Comparison of ENCODE assay signal across 1 cellular context in the genomic region with DNA sequence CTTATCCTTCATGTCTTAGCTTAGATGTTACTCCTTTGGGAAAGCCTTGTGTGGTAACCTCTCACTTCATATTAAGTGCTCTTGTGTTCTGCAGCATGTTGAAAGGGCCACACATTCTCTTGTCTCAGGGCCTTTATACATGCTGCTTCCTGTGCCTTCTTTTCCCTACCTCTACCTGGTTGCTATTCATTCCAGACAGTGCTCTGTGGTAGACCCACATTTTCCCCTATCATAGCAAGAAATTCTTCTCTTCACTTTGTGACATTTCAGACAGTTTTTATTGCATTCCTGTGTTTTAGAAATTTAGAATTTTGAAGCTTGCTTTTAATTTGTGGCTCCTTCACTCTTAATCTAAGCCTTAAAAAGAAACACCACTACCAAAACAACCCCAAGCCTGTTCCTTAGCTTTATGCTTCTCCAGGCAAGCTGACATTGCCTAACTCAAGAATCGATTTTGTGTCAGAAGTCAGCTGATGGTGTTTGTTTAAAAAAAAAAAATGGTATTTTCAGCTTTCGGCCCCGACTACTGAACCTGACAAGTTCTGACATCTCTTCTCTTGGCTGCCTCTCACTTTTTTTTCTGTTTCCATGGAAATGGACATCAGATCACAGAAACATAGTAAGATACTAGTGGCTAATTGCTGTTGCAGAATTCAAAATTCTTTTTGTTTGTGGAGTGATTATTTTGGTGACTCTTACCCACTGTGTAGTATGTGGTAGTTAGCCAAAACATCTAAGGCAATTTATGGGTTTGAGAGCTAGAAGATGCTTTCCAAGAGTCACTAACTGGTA.
A peak's percentile ranks its signal among the peaks of the same experiment; 100 is the strongest.
TF ChIP-seq lines count a peak whose summit lies in the region.

No MANE protein-coding gene starts in this region.

TF ChIP-seq in HepG2, 621 proteins besides CTCF, POLR2A, EP300 and RAD21 (continued from another document and continues in another):
- TF ChIP-seq, protein P1, sequence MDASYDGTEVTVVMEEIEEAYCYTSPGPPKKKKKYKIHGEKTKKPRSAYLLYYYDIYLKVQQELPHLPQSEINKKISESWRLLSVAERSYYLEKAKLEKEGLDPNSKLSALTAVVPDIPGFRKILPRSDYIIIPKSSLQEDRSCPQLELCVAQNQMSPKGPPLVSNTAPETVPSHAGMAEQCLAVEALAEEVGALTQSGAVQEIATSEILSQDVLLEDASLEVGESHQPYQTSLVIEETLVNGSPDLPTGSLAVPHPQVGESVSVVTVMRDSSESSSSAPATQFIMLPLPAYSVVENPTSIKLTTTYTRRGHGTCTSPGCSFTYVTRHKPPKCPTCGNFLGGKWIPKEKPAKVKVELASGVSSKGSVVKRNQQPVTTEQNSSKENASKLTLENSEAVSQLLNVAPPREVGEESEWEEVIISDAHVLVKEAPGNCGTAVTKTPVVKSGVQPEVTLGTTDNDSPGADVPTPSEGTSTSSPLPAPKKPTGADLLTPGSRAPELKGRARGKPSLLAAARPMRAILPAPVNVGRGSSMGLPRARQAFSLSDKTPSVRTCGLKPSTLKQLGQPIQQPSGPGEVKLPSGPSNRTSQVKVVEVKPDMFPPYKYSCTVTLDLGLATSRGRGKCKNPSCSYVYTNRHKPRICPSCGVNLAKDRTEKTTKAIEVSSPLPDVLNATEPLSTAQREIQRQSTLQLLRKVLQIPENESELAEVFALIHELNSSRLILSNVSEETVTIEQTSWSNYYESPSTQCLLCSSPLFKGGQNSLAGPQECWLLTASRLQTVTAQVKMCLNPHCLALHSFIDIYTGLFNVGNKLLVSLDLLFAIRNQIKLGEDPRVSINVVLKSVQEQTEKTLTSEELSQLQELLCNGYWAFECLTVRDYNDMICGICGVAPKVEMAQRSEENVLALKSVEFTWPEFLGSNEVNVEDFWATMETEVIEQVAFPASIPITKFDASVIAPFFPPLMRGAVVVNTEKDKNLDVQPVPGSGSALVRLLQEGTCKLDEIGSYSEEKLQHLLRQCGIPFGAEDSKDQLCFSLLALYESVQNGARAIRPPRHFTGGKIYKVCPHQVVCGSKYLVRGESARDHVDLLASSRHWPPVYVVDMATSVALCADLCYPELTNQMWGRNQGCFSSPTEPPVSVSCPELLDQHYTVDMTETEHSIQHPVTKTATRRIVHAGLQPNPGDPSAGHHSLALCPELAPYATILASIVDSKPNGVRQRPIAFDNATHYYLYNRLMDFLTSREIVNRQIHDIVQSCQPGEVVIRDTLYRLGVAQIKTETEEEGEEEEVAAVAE (CRISPR knock-in tag; IDR thresholded peaks at IDR 0.05; ENCODE audit: borderline replicate concordance): peak; percentile 84; the same call in 1 of the 2 replicates
- 0 out of 2 replicates have a peak, but pooled peaks have one; percentile 57 for TF ChIP-seq ZNF724P (CRISPR knock-in tag; IDR thresholded peaks at IDR 0.05; ENCODE audit: borderline replicate concordance)
- TF ChIP-seq MZF1 (CRISPR knock-in tag; IDR thresholded peaks at IDR 0.05; ENCODE audit: borderline replicate concordance): no peak
- TF ChIP-seq, protein P2, sequence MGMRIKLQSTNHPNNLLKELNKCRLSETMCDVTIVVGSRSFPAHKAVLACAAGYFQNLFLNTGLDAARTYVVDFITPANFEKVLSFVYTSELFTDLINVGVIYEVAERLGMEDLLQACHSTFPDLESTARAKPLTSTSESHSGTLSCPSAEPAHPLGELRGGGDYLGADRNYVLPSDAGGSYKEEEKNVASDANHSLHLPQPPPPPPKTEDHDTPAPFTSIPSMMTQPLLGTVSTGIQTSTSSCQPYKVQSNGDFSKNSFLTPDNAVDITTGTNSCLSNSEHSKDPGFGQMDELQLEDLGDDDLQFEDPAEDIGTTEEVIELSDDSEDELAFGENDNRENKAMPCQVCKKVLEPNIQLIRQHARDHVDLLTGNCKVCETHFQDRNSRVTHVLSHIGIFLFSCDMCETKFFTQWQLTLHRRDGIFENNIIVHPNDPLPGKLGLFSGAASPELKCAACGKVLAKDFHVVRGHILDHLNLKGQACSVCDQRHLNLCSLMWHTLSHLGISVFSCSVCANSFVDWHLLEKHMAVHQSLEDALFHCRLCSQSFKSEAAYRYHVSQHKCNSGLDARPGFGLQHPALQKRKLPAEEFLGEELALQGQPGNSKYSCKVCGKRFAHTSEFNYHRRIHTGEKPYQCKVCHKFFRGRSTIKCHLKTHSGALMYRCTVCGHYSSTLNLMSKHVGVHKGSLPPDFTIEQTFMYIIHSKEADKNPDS (CRISPR knock-in tag; IDR thresholded peaks at IDR 0.05): peak; percentile 12; the same call in 1 of the 2 replicates
- TF ChIP-seq ZNF232 (CRISPR knock-in tag; IDR thresholded peaks at IDR 0.05; ENCODE audit: borderline replicate concordance): no peak
- TF ChIP-seq ZNF564 (CRISPR knock-in tag; IDR thresholded peaks at IDR 0.05): peak; percentile 73; the same call in 1 of the 2 replicates
- no peak for TF ChIP-seq ZNF776 (CRISPR knock-in tag; IDR thresholded peaks at IDR 0.05)
- TF ChIP-seq, protein P3, sequence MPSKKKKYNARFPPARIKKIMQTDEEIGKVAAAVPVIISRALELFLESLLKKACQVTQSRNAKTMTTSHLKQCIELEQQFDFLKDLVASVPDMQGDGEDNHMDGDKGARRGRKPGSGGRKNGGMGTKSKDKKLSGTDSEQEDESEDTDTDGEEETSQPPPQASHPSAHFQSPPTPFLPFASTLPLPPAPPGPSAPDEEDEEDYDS (CRISPR knock-in tag; IDR thresholded peaks at IDR 0.05): 0 out of 2 replicates have a peak, but pooled peaks have one; percentile 22
- peak; percentile 77; the same call in 1 of the 3 replicates for TF ChIP-seq MXI1 (IDR thresholded peaks at IDR 0.05; ENCODE audit: borderline replicate concordance, low read depth, low read length)
- TF ChIP-seq ZNF607 (CRISPR knock-in tag; IDR thresholded peaks at IDR 0.05; ENCODE audit: borderline replicate concordance): 0 out of 2 replicates have a peak, but pooled peaks have one; percentile 37
- no peak for TF ChIP-seq ZNF737 (CRISPR knock-in tag; IDR thresholded peaks at IDR 0.05; ENCODE audit: borderline replicate concordance)
- TF ChIP-seq, protein P4, sequence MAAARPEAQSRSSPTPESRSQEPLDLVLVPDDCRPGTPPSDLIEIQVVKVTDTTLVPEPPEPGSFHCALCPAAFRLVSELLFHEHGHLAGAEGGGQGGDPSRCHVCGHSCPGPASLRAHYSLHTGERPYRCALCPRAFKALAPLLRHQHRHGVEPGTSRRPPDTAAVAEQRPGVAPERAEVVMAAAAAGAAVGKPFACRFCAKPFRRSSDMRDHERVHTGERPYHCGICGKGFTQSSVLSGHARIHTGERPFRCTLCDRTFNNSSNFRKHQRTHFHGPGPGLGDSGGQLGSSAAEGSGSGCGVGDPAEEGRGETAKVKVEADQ (CRISPR knock-in tag; IDR thresholded peaks at IDR 0.05; ENCODE audit: borderline replicate concordance): peak; percentile 92
- TF ChIP-seq, protein P5, sequence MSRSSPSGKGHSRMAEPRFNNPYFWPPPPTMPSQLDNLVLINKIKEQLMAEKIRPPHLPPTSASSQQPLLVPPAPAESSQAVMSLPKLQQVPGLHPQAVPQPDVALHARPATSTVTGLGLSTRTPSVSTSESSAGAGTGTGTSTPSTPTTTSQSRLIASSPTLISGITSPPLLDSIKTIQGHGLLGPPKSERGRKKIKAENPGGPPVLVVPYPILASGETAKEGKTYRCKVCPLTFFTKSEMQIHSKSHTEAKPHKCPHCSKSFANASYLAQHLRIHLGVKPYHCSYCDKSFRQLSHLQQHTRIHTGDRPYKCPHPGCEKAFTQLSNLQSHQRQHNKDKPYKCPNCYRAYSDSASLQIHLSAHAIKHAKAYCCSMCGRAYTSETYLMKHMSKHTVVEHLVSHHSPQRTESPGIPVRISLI (CRISPR knock-in tag; IDR thresholded peaks at IDR 0.05; ENCODE audit: borderline replicate concordance): peak; percentile 100
- TF ChIP-seq, protein P6, sequence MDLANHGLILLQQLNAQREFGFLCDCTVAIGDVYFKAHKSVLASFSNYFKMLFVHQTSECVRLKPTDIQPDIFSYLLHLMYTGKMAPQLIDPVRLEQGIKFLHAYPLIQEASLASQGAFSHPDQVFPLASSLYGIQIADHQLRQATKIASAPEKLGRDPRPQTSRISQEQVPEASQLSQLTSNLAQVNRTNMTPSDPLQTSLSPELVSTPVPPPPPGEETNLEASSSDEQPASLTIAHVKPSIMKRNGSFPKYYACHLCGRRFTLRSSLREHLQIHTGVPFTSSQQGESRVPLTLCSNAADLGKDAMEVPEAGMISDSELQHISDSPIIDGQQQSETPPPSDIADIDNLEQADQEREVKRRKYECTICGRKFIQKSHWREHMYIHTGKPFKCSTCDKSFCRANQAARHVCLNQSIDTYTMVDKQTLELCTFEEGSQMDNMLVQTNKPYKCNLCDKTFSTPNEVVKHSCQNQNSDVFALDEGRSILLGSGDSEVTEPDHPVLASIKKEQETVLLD (CRISPR knock-in tag; IDR thresholded peaks at IDR 0.05; ENCODE audit: low read depth): 0 out of 2 replicates have a peak, but pooled peaks have one; percentile 42
- TF ChIP-seq, protein P7, sequence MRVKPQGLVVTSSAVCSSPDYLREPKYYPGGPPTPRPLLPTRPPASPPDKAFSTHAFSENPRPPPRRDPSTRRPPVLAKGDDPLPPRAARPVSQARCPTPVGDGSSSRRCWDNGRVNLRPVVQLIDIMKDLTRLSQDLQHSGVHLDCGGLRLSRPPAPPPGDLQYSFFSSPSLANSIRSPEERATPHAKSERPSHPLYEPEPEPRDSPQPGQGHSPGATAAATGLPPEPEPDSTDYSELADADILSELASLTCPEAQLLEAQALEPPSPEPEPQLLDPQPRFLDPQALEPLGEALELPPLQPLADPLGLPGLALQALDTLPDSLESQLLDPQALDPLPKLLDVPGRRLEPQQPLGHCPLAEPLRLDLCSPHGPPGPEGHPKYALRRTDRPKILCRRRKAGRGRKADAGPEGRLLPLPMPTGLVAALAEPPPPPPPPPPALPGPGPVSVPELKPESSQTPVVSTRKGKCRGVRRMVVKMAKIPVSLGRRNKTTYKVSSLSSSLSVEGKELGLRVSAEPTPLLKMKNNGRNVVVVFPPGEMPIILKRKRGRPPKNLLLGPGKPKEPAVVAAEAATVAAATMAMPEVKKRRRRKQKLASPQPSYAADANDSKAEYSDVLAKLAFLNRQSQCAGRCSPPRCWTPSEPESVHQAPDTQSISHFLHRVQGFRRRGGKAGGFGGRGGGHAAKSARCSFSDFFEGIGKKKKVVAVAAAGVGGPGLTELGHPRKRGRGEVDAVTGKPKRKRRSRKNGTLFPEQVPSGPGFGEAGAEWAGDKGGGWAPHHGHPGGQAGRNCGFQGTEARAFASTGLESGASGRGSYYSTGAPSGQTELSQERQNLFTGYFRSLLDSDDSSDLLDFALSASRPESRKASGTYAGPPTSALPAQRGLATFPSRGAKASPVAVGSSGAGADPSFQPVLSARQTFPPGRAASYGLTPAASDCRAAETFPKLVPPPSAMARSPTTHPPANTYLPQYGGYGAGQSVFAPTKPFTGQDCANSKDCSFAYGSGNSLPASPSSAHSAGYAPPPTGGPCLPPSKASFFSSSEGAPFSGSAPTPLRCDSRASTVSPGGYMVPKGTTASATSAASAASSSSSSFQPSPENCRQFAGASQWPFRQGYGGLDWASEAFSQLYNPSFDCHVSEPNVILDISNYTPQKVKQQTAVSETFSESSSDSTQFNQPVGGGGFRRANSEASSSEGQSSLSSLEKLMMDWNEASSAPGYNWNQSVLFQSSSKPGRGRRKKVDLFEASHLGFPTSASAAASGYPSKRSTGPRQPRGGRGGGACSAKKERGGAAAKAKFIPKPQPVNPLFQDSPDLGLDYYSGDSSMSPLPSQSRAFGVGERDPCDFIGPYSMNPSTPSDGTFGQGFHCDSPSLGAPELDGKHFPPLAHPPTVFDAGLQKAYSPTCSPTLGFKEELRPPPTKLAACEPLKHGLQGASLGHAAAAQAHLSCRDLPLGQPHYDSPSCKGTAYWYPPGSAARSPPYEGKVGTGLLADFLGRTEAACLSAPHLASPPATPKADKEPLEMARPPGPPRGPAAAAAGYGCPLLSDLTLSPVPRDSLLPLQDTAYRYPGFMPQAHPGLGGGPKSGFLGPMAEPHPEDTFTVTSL (CRISPR knock-in tag; IDR thresholded peaks at IDR 0.05; ENCODE audit: borderline replicate concordance): peak; percentile 99
- TF ChIP-seq ZNF530 (CRISPR knock-in tag; IDR thresholded peaks at IDR 0.05; ENCODE audit: low read depth): no peak
- TF ChIP-seq TBP (CRISPR knock-in tag; IDR thresholded peaks at IDR 0.05): no peak
- TF ChIP-seq, protein P8, sequence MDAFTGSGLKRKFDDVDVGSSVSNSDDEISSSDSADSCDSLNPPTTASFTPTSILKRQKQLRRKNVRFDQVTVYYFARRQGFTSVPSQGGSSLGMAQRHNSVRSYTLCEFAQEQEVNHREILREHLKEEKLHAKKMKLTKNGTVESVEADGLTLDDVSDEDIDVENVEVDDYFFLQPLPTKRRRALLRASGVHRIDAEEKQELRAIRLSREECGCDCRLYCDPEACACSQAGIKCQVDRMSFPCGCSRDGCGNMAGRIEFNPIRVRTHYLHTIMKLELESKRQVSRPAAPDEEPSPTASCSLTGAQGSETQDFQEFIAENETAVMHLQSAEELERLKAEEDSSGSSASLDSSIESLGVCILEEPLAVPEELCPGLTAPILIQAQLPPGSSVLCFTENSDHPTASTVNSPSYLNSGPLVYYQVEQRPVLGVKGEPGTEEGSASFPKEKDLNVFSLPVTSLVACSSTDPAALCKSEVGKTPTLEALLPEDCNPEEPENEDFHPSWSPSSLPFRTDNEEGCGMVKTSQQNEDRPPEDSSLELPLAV (CRISPR knock-in tag; conservative IDR thresholded peaks at IDR 0.05; ENCODE audit: low read depth): no peak
- 0 out of 2 replicates have a peak, but pooled peaks have one; percentile 46 for TF ChIP-seq JUND (CRISPR knock-in tag; IDR thresholded peaks at IDR 0.05)
- TF ChIP-seq DR1 (CRISPR knock-in tag; IDR thresholded peaks at IDR 0.05): no peak
- TF ChIP-seq, protein P9, sequence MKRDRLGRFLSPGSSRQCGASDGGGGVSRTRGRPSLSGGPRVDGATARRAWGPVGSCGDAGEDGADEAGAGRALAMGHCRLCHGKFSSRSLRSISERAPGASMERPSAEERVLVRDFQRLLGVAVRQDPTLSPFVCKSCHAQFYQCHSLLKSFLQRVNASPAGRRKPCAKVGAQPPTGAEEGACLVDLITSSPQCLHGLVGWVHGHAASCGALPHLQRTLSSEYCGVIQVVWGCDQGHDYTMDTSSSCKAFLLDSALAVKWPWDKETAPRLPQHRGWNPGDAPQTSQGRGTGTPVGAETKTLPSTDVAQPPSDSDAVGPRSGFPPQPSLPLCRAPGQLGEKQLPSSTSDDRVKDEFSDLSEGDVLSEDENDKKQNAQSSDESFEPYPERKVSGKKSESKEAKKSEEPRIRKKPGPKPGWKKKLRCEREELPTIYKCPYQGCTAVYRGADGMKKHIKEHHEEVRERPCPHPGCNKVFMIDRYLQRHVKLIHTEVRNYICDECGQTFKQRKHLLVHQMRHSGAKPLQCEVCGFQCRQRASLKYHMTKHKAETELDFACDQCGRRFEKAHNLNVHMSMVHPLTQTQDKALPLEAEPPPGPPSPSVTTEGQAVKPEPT (CRISPR knock-in tag; IDR thresholded peaks at IDR 0.05; ENCODE audit: low read depth): no peak
- TF ChIP-seq SMAD3 (CRISPR knock-in tag; IDR thresholded peaks at IDR 0.05): peak; percentile 97
- no peak for TF ChIP-seq ZNF263 (CRISPR knock-in tag; IDR thresholded peaks at IDR 0.05)
- TF ChIP-seq AHR (CRISPR knock-in tag; IDR thresholded peaks at IDR 0.05): no peak; the same call in 1 of the 2 replicates
- TF ChIP-seq POLR2G (IDR thresholded peaks at IDR 0.05; ENCODE audit: low read depth, low read length): no peak
- TF ChIP-seq, protein P10, sequence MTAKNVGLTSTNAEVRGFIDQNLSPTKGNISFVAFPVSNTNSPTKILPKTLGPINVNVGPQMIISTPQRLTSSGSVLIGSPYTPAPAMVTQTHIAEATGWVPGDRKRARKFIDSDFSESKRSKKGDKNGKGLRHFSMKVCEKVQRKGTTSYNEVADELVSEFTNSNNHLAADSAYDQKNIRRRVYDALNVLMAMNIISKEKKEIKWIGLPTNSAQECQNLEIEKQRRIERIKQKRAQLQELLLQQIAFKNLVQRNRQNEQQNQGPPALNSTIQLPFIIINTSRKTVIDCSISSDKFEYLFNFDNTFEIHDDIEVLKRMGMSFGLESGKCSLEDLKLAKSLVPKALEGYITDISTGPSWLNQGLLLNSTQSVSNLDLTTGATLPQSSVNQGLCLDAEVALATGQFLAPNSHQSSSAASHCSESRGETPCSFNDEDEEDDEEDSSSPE (CRISPR knock-in tag; IDR thresholded peaks at IDR 0.05): peak; percentile 54
- TF ChIP-seq ZNF253 (CRISPR knock-in tag; IDR thresholded peaks at IDR 0.05; ENCODE audit: borderline replicate concordance): no peak
